ENCODE assay signal across 10 cellular contexts in genomic region chr13:46076827-46077226, GRCh38. TPM values are rescaled to one million over a fixed set of nuclear protein-coding genes. Genes with fewer than 3 reads are reported as not detected.
"Had no signal": no experiment of that assay in that cellular context is flagged by ENCODE, and none has a peak within 500 bp of the region (broad histone marks: within the 10 kb centered on the region; RNA-seq: fewer than 3 reads in every experiment).

No MANE protein-coding gene starts in this region.

- H3K27ac Mint-ChIP-seq: HFFc6 had no signal

- H2AFZ ChIP-seq: GM23248 had no signal

- ATAC-seq: HCT116, K562 had no signal

- H3K27ac ChIP-seq: GM23248, HL-60 had no signal

- H3K9me3 ChIP-seq: HAP-1 had no signal

- H3K9me3 Mint-ChIP-seq: HFFc6 had no signal

- H3K4me1 ChIP-seq: HAP-1 had no signal

- H3K36me3 ChIP-seq: HAP-1 had no signal

- H3K4me3 ChIP-seq: GM23248, HAP-1, K562 had no signal

- DNase-seq: GM23248, GOT3, H7, HFFc6, IMR-90 had no signal

- H3K9ac ChIP-seq: GM23248 had no signal

- H3K4me3 Mint-ChIP-seq: HFFc6 had no signal

- FAIRE-seq: K562 had no signal

RNA-seq across cellular contexts. Expression of gene CPB2, which starts 28.0 kb away (rescaled TPM):
- total RNA-seq: GM23248, H4, H7, HFFc6, IMR-90 had no signal
- polyA plus RNA-seq: IMR-90 had no signal
